ENCODE assay signal across 17 cellular contexts in the genomic region with DNA sequence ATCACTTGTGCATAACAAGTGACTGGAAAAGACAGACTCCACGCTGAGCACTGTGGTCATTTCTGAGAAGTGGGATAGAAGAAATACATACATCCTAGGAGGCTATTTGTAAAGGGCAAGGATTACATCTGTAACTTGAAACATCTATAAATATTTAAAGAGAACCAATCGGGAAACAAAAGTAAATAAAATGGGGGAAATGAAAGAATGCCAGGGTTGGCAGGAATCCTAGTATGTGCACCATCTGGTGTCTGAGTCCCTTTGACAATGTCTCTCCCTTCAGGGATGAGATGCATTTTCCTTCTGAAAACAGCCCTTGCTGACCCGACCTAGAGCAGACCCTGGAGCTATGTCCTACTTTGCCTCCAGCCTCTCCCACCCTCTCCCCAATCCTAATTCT. TPM values are rescaled to one million over a fixed set of nuclear protein-coding genes. Genes with fewer than 3 reads are reported as not detected.
DNase-seq lines count a peak whose midpoint lies in the region; ATAC-seq and TF ChIP-seq lines count a peak whose summit lies in the region.
"Had no signal": no experiment of that assay in that cellular context is flagged by ENCODE, and none has a peak within 500 bp of the region (broad histone marks: within the 10 kb centered on the region; RNA-seq: fewer than 3 reads in every experiment).

No MANE protein-coding gene starts in this region.

- TF ChIP-seq CTCF in nephron progenitor cell (IDR thresholded peaks at IDR 0.05) = no peak

- CTCF ChIA-PET in activated CD8-positive, alpha-beta T cell treated with anti-CD3 and anti-CD28 coated beads, Interleukin-2, amount 10 ng/mL, durations not matched to agents 7 days and 5 days (lab: Charles Lee) = no interaction called here

- peaks cover 10% of the 10 kb centered on the region for H3K27me3 Mint-ChIP-seq in nephron progenitor cell (ENCODE audit: low read depth, poor library complexity)
- peaks cover 17% of the 10 kb centered on the region for H3K27me3 Mint-ChIP-seq in activated CD8-positive, alpha-beta T cell treated with anti-CD3 and anti-CD28 coated beads, Interleukin-2, amount 10 ng/mL, durations not matched to agents 7 days and 5 days (ENCODE audit: low read depth)

- H3K9me3 Mint-ChIP-seq in nephron progenitor cell = peaks cover 15% of the 10 kb centered on the region
- H3K9me3 Mint-ChIP-seq in activated CD8-positive, alpha-beta T cell treated with anti-CD3 and anti-CD28 coated beads, Interleukin-2, amount 10 ng/mL, durations not matched to agents 7 days and 5 days (ENCODE audit: insufficient read depth) = no peaks in the 10 kb centered on the region
- H3K9me3 Mint-ChIP-seq: activated naive CD4-positive, alpha-beta T cell treated with anti-CD3 and anti-CD28 coated beads, Interleukin-2, amount 10 ng/mL, durations not matched to agents 7 days and 5 days had no signal

- H3K4me1 Mint-ChIP-seq in nephron progenitor cell = no peaks in the 10 kb centered on the region
- H3K4me1 Mint-ChIP-seq in activated CD8-positive, alpha-beta T cell treated with anti-CD3 and anti-CD28 coated beads, Interleukin-2, amount 10 ng/mL, durations not matched to agents 7 days and 5 days (ENCODE audit: low read depth) = no peaks in the 10 kb centered on the region
- H3K4me1 Mint-ChIP-seq: activated naive CD4-positive, alpha-beta T cell treated with anti-CD3 and anti-CD28 coated beads, Interleukin-2, amount 10 ng/mL, durations not matched to agents 7 days and 5 days had no signal

- peak; percentile 66 for DNase-seq in DMS153 (lab: John Stamatoyannopoulos, UW)
- peak; percentile 79 for DNase-seq in NCI-H146 treated with DMSO at 0.1 percent for 48 hours (lab: John Stamatoyannopoulos, UW; ENCODE audit: unreplicated experiment)
- DNase-seq in NCI-H748 treated with DMSO at 0.1 percent for 48 hours (lab: John Stamatoyannopoulos, UW) = peak; percentile 64
- peak; percentile 49 for DNase-seq in fibroblast of peridontal ligament (ENCODE audit: extremely low read depth)
- DNase-seq in T1000 (lab: John Stamatoyannopoulos, UW) = no peak
- no peak for DNase-seq in nephron progenitor cell
- DNase-seq in activated CD8-positive, alpha-beta T cell treated with anti-CD3 and anti-CD28 coated beads, Interleukin-2, amount 10 ng/mL, durations not matched to agents 7 days and 5 days = no peak
- DNase-seq: activated CD4-positive, alpha-beta T cell treated with anti-CD3 and anti-CD28 coated beads for 1 hour; activated naive CD4-positive, alpha-beta T cell treated with anti-CD3 and anti-CD28 coated beads, Interleukin-2, amount 10 ng/mL, durations not matched to agents 7 days and 5 days; activated T-cell treated with anti-CD3 and anti-CD28 coated beads for 4 hours; body of pancreas; EL; left ventricle myocardium superior; small intestine; T-helper 17 cell had no signal

- ATAC-seq in HG03432 (IDR thresholded peaks at IDR 0.05; ENCODE audit: unreplicated experiment) = no peak
- no peak for ATAC-seq in activated CD8-positive, alpha-beta T cell treated with anti-CD3 and anti-CD28 coated beads, Interleukin-2, amount 10 ng/mL, durations not matched to agents 7 days and 5 days
- ATAC-seq: body of pancreas, left ventricle myocardium superior, T-helper 17 cell had no signal

- POLR2A ChIA-PET in activated CD8-positive, alpha-beta T cell treated with anti-CD3 and anti-CD28 coated beads, Interleukin-2, amount 10 ng/mL, durations not matched to agents 7 days and 5 days (lab: Charles Lee) = interaction anchor here (0.6 kb wide), 1 partner anchor 269 kb away, joined by 5 read pairs; no protein-coding TSS in a partner anchor

- no peak overlapping the region for H3K4me3 Mint-ChIP-seq in nephron progenitor cell
- H3K4me3 Mint-ChIP-seq in activated CD8-positive, alpha-beta T cell treated with anti-CD3 and anti-CD28 coated beads, Interleukin-2, amount 10 ng/mL, durations not matched to agents 7 days and 5 days = no peak overlapping the region
- H3K4me3 Mint-ChIP-seq: activated naive CD4-positive, alpha-beta T cell treated with anti-CD3 and anti-CD28 coated beads, Interleukin-2, amount 10 ng/mL, durations not matched to agents 7 days and 5 days; T-helper 17 cell had no signal

- no peaks in the 10 kb centered on the region for H3K36me3 Mint-ChIP-seq in nephron progenitor cell (ENCODE audit: low read depth)
- H3K36me3 Mint-ChIP-seq in activated CD8-positive, alpha-beta T cell treated with anti-CD3 and anti-CD28 coated beads, Interleukin-2, amount 10 ng/mL, durations not matched to agents 7 days and 5 days (ENCODE audit: low read depth) = no peaks in the 10 kb centered on the region
- H3K36me3 Mint-ChIP-seq: activated naive CD4-positive, alpha-beta T cell treated with anti-CD3 and anti-CD28 coated beads, Interleukin-2, amount 10 ng/mL, durations not matched to agents 7 days and 5 days had no signal

- H3K27ac Mint-ChIP-seq in nephron progenitor cell = no peak overlapping the region
- H3K27ac Mint-ChIP-seq in activated CD8-positive, alpha-beta T cell treated with anti-CD3 and anti-CD28 coated beads, Interleukin-2, amount 10 ng/mL, durations not matched to agents 7 days and 5 days = no peak overlapping the region
- H3K27ac Mint-ChIP-seq: activated naive CD4-positive, alpha-beta T cell treated with anti-CD3 and anti-CD28 coated beads, Interleukin-2, amount 10 ng/mL, durations not matched to agents 7 days and 5 days; T-helper 17 cell had no signal

RNA-seq across cellular contexts. Expression of gene VSTM2L, which starts 53.2 kb away (rescaled TPM):
- under 1 TPM in 1 of 2 experiments, not detected in 1; 0.21 TPM for total RNA-seq in activated CD8-positive, alpha-beta T cell treated with anti-CD3 and anti-CD28 coated beads, Interleukin-2, amount 10 ng/mL, durations not matched to agents 7 days and 5 days
- total RNA-seq: NCI-H460, T-helper 17 cell had no signal

Comparison
In these comparisons a context has a peak if more than half of its experiments do, and no peak if none do; other contexts are left out.
1. DNase-seq: peak in DMS153 (single experiment), NCI-H146 treated with DMSO at 0.1 percent for 48 hours (single experiment), NCI-H748 treated with DMSO at 0.1 percent for 48 hours (single experiment) and fibroblast of peridontal ligament (single experiment); none in T1000 (single experiment), nephron progenitor cell (single experiment) and activated CD8-positive, alpha-beta T cell treated with anti-CD3 and anti-CD28 coated beads, Interleukin-2, amount 10 ng/mL, durations not matched to agents 7 days and 5 days (single experiment).